28 cellular contexts compared by ENCODE assay signal in genomic region chr16:87196229-87196628, GRCh38.
DNase-seq lines count a peak whose midpoint lies in the region; ATAC-seq and TF ChIP-seq lines count a peak whose summit lies in the region.
"Had no signal": no experiment of that assay in that cellular context is flagged by ENCODE, and none has a peak within 500 bp of the region (broad histone marks: within the 10 kb centered on the region; RNA-seq: fewer than 3 reads in every experiment).

No MANE protein-coding gene starts in this region.

- H3K79me2 ChIP-seq in osteoblast (ENCODE audit: insufficient read depth, low read length): no peaks in the 10 kb centered on the region

- peaks cover 10% of the 10 kb centered on the region for H3K4me1 ChIP-seq in osteoblast (ENCODE audit: insufficient read depth, low read length)

- ATAC-seq in GM19397 (IDR thresholded peaks at IDR 0.05; ENCODE audit: unreplicated experiment): no peak
- ATAC-seq: GM23338, PC-3 had no signal

- H3K36me3 ChIP-seq in MG63 (no peaks in the 10 kb centered on the region), osteoblast (ENCODE audit: insufficient read depth, low read length) (no peaks in the 10 kb centered on the region)
- H3K36me3 ChIP-seq: SJSA1 had no signal

- H3K4me3 ChIP-seq in MG63 (no peak overlapping the region), osteoblast (ENCODE audit: insufficient read depth, low read length) (no peak overlapping the region)
- H3K4me3 ChIP-seq: GM23338, SJSA1 had no signal

- DNase-seq in A172 (ENCODE audit: low spot score) (peak; percentile 27), MG63 (peak; percentile 48), glomerular visceral epithelial cell (ENCODE audit: extremely low spot score) (peak; percentile 78), osteoblast (ENCODE audit: insufficient read length, low spot score, missing footprints) (peak; percentile 26), NCI-H1930 (lab: John Stamatoyannopoulos, UW) (no peak), amygdala (lab: John Stamatoyannopoulos, UW) (no peak), NCI-H524 treated with DMSO at 0.1 percent for 48 hours (lab: John Stamatoyannopoulos, UW) (no peak)
- DNase-seq: 8988T; CD4-positive, alpha-beta memory T cell; COR-L47; DMS53; H9; HFFc6; NCI-H1092; NCI-H1417 treated with DMSO at 0.1 percent for 48 hours; NCI-H1694 treated with DMSO at 0.1 percent for 48 hours; NCI-H2081 treated with DMSO at 0.1 percent for 48 hours; NCI-H2171; NCI-H345; NCI-H524; NCI-H82; NK-92 treated with Interleukin-12 subunit alpha and Interleukin-12 subunit beta, amount 100 ng/mL, for 24 hours; PC-3; Right ventricle myocardium superior had no signal

- H3K9me3 ChIP-seq in MG63: no peaks in the 10 kb centered on the region
- no peaks in the 10 kb centered on the region for H3K9me3 ChIP-seq in osteoblast (ENCODE audit: low read depth, low read length)
- H3K9me3 ChIP-seq: SJSA1 had no signal

- no peak overlapping the region for H2AFZ ChIP-seq in osteoblast (ENCODE audit: low read length)
- H2AFZ ChIP-seq: GM23338 had no signal

- no peak overlapping the region for H3K27ac ChIP-seq in osteoblast (ENCODE audit: low read depth, low read length)
- H3K27ac ChIP-seq: KMS-11 had no signal

- no peak for TF ChIP-seq CTCF in osteoblast (IDR thresholded peaks at IDR 0.05; ENCODE audit: extremely low read depth, low read depth, low read length)

- H3K4me2 ChIP-seq in osteoblast (ENCODE audit: insufficient read depth, low read length): no peak overlapping the region
- H3K4me2 ChIP-seq: GM23338, KMS-11 had no signal

- H3K27me3 ChIP-seq in MG63 (no peaks in the 10 kb centered on the region), osteoblast (ENCODE audit: insufficient read depth, low read length) (no peaks in the 10 kb centered on the region)
- H3K27me3 ChIP-seq: SJSA1 had no signal

- no peaks in the 10 kb centered on the region for H4K20me1 ChIP-seq in osteoblast (ENCODE audit: insufficient read depth, low read length)

Comparison
In these comparisons a context has a peak if more than half of its experiments do, and no peak if none do; other contexts are left out.
1. DNase-seq: peak in A172 (single experiment), MG63 (single experiment), glomerular visceral epithelial cell (single experiment) and osteoblast (single experiment); none in NCI-H1930 (0 of 2), amygdala (0 of 56) and NCI-H524 treated with DMSO at 0.1 percent for 48 hours (single experiment).